ENCODE assay signal across 8 cellular contexts in the genomic region with DNA sequence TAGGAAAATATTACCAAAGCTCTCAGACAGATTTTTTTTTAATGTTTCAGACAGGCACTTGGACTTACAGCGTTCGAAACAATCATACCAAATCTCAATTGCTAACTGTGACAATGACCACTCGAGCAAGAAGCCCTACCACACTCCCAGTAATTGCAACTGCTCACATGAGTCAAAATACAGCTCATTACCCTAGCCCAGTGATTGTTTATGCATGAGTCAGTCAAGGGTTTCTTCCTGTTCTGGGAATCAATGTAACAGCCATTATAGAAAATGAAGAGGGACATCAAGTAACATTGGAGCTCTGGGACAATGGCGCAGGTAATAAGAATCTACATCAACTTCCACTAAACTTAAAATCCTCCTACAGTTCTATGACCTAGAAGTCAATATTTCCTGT. TPM values are rescaled to one million over a fixed set of nuclear protein-coding genes. Genes with fewer than 3 reads are reported as not detected.
DNase-seq lines count a peak whose midpoint lies in the region; ATAC-seq and TF ChIP-seq lines count a peak whose summit lies in the region.

No MANE protein-coding gene starts in this region.

- H3K9me2 ChIP-seq in PC-9 (ENCODE audit: insufficient read depth): no peaks in the 10 kb centered on the region

- H3K27ac ChIP-seq in epithelial cell of prostate (peak overlapping the region; percentile 39), PC-9 (no peak overlapping the region), prostate gland (no peak overlapping the region)

- no peak overlapping the region for H3K4me3 ChIP-seq in PC-9
- no peak overlapping the region for H3K4me3 ChIP-seq in prostate gland

- CTCF ChIA-PET in PC-9 (lab: Charles Lee): interaction anchor here (0.7 kb wide), 1 partner anchor 227 kb away, joined by 3 read pairs; no protein-coding TSS in a partner anchor

- 98% methylated on average over 4 of the region's 4 CpGs for WGBS in prostate gland

- TF ChIP-seq POLR2A in prostate gland (IDR thresholded peaks at IDR 0.05): no peak

- DNase-seq in H4 (ENCODE audit: low spot score): peak; percentile 52
- DNase-seq in NCI-H510A treated with DMSO at 0.1 percent for 48 hours (lab: John Stamatoyannopoulos, UW): peak; percentile 73
- DNase-seq in epithelial cell of prostate (ENCODE audit: low read depth, low spot score): peak; percentile 71
- DNase-seq in retina: peak; percentile 4
- DNase-seq in PC-9: no peak
- DNase-seq in NCI-H2227 treated with DMSO at 0.1 percent for 48 hours (lab: John Stamatoyannopoulos, UW): no peak
- no peak for DNase-seq in prostate gland (ENCODE audit: low spot score)

- no peaks in the 10 kb centered on the region for H3K27me3 ChIP-seq in PC-9 (ENCODE audit: insufficient read depth, low read depth)
- no peaks in the 10 kb centered on the region for H3K27me3 ChIP-seq in prostate gland (replicated peaks; ENCODE audit: insufficient read depth)

- ATAC-seq in GM18519 (IDR thresholded peaks at IDR 0.05; ENCODE audit: low FRiP score, unreplicated experiment): no peak

- POLR2A ChIA-PET in PC-9 (lab: Charles Lee; ENCODE audit: unreplicated experiment): no interaction called here

- no peaks in the 10 kb centered on the region for H4K20me1 ChIP-seq in PC-9 (ENCODE audit: insufficient read depth)

- TF ChIP-seq CTCF in PC-9 (conservative IDR thresholded peaks at IDR 0.05): no peak
- no peak for TF ChIP-seq CTCF in prostate gland (IDR thresholded peaks at IDR 0.05)

- intact Hi-C loops in PC-9 (cut with micrococcal nuclease; ENCODE audit: unreplicated experiment) (no loop called here), prostate gland (cut with DNase I) (no loop called here)

- H3K9me3 ChIP-seq in PC-9 (ENCODE audit: insufficient read depth, low read depth) (no peaks in the 10 kb centered on the region), prostate gland (no peaks in the 10 kb centered on the region)

- H2AFZ ChIP-seq in PC-9: no peak overlapping the region

- no peaks in the 10 kb centered on the region for H3K36me3 ChIP-seq in PC-9 (ENCODE audit: low read depth)
- no peaks in the 10 kb centered on the region for H3K36me3 ChIP-seq in prostate gland

- no peaks in the 10 kb centered on the region for H3F3A ChIP-seq in PC-9 (ENCODE audit: insufficient read depth, low read depth)

- H3K79me2 ChIP-seq in PC-9 (ENCODE audit: low read depth): no peaks in the 10 kb centered on the region

- BruUV-seq in PC-9 (replicated peaks; lab: Mats Ljungman, UMichigan): no TSS peak

- no peak overlapping the region for H3K4me2 ChIP-seq in PC-9

- no peaks in the 10 kb centered on the region; the same call in 1 of the 2 replicates for H3K4me1 ChIP-seq in PC-9 (replicated peaks; ENCODE audit: insufficient read depth)
- no peaks in the 10 kb centered on the region for H3K4me1 ChIP-seq in prostate gland (replicated peaks)

RNA-seq across cellular contexts. Expression of a gene that starts 56.1 kb away (rescaled TPM):
- total RNA-seq in H4 (2014; rRNA removed; shearing (Covaris generic)): 7.4 and 13.5 TPM in 2 replicates
- total RNA-seq in PC-9 (2021): 38.3 and 47.6 TPM in 2 replicates
- 10 to 100 TPM; 26.9 to 44.0 TPM for total RNA-seq in prostate gland

Comparison
In these comparisons a context has a peak if more than half of its experiments do, and no peak if none do; other contexts are left out.
1. DNase-seq: peak in H4 (single experiment), NCI-H510A treated with DMSO at 0.1 percent for 48 hours (single experiment), epithelial cell of prostate (single experiment) and retina (single experiment); none in PC-9 (0 of 2), NCI-H2227 treated with DMSO at 0.1 percent for 48 hours (single experiment) and prostate gland (single experiment).